Comparison of ENCODE assay signal across 1 cellular context in the genomic region with DNA sequence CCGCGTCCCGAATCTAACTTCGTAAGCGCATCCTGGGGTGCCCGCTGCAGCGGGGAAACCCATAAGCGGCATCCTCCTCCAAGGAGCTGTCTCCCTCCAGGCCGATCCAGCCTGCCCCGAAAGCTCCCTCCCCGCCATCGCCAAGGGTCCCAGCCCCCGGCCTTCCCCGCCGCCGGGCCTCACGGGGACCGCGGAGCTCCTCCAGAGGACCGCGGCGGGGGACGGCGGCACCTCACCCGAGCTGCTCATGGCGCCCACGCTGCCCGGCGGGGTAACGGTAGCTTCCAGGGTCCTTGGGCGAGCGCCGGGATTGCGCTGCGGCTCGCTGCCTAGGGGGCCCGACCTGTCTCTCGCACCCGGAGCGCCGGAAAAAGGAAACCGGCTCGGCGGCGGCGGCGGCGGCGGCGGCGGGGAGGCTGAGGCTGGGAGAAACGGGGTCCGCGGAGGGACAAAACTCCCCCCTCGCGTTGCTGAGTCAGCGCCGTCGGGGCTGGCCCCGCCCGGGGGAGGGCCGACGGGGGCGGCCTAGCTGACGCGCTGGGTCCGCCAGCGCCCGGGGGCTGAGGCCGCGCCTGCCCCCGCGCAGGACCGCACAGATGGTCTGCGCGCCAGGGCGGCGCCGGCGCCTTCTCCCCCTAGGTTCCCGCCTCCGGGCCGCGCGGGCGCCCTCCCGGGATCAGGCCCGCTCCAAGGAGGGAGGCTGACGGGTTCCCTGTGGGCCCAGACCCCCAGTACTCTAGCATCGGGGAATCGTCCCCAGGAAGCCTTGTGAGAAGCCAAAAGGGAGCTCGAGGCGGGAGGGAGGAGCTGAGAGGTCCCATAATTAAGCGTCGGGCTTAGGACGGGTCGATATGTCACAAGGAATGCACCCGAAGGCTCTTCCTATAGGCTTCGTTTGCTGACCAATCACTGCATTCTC.
TF ChIP-seq lines count a peak whose summit lies in the region.

A gene with protein sequence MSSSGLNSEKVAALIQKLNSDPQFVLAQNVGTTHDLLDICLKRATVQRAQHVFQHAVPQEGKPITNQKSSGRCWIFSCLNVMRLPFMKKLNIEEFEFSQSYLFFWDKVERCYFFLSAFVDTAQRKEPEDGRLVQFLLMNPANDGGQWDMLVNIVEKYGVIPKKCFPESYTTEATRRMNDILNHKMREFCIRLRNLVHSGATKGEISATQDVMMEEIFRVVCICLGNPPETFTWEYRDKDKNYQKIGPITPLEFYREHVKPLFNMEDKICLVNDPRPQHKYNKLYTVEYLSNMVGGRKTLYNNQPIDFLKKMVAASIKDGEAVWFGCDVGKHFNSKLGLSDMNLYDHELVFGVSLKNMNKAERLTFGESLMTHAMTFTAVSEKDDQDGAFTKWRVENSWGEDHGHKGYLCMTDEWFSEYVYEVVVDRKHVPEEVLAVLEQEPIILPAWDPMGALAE (minus strand): TSS at position 374 of the 919 bp plus-strand sequence. CDS start 125 bp downstream, at position 249.

TF ChIP-seq in K562, 482 proteins besides CTCF, POLR2A, EP300 and RAD21 (continued from another document and continues in another):
- TF ChIP-seq, protein P1, sequence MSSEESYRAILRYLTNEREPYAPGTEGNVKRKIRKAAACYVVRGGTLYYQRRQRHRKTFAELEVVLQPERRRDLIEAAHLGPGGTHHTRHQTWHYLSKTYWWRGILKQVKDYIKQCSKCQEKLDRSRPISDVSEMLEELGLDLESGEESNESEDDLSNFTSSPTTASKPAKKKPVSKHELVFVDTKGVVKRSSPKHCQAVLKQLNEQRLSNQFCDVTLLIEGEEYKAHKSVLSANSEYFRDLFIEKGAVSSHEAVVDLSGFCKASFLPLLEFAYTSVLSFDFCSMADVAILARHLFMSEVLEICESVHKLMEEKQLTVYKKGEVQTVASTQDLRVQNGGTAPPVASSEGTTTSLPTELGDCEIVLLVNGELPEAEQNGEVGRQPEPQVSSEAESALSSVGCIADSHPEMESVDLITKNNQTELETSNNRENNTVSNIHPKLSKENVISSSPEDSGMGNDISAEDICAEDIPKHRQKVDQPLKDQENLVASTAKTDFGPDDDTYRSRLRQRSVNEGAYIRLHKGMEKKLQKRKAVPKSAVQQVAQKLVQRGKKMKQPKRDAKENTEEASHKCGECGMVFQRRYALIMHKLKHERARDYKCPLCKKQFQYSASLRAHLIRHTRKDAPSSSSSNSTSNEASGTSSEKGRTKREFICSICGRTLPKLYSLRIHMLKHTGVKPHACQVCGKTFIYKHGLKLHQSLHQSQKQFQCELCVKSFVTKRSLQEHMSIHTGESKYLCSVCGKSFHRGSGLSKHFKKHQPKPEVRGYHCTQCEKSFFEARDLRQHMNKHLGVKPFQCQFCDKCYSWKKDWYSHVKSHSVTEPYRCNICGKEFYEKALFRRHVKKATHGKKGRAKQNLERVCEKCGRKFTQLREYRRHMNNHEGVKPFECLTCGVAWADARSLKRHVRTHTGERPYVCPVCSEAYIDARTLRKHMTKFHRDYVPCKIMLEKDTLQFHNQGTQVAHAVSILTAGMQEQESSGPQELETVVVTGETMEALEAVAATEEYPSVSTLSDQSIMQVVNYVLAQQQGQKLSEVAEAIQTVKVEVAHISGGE (CRISPR knock-in tag; IDR thresholded peaks at IDR 0.05), result peak in 1 of 3 experiments; percentile 50; a peak in 1 of 6 replicates
- TF ChIP-seq, protein P2, sequence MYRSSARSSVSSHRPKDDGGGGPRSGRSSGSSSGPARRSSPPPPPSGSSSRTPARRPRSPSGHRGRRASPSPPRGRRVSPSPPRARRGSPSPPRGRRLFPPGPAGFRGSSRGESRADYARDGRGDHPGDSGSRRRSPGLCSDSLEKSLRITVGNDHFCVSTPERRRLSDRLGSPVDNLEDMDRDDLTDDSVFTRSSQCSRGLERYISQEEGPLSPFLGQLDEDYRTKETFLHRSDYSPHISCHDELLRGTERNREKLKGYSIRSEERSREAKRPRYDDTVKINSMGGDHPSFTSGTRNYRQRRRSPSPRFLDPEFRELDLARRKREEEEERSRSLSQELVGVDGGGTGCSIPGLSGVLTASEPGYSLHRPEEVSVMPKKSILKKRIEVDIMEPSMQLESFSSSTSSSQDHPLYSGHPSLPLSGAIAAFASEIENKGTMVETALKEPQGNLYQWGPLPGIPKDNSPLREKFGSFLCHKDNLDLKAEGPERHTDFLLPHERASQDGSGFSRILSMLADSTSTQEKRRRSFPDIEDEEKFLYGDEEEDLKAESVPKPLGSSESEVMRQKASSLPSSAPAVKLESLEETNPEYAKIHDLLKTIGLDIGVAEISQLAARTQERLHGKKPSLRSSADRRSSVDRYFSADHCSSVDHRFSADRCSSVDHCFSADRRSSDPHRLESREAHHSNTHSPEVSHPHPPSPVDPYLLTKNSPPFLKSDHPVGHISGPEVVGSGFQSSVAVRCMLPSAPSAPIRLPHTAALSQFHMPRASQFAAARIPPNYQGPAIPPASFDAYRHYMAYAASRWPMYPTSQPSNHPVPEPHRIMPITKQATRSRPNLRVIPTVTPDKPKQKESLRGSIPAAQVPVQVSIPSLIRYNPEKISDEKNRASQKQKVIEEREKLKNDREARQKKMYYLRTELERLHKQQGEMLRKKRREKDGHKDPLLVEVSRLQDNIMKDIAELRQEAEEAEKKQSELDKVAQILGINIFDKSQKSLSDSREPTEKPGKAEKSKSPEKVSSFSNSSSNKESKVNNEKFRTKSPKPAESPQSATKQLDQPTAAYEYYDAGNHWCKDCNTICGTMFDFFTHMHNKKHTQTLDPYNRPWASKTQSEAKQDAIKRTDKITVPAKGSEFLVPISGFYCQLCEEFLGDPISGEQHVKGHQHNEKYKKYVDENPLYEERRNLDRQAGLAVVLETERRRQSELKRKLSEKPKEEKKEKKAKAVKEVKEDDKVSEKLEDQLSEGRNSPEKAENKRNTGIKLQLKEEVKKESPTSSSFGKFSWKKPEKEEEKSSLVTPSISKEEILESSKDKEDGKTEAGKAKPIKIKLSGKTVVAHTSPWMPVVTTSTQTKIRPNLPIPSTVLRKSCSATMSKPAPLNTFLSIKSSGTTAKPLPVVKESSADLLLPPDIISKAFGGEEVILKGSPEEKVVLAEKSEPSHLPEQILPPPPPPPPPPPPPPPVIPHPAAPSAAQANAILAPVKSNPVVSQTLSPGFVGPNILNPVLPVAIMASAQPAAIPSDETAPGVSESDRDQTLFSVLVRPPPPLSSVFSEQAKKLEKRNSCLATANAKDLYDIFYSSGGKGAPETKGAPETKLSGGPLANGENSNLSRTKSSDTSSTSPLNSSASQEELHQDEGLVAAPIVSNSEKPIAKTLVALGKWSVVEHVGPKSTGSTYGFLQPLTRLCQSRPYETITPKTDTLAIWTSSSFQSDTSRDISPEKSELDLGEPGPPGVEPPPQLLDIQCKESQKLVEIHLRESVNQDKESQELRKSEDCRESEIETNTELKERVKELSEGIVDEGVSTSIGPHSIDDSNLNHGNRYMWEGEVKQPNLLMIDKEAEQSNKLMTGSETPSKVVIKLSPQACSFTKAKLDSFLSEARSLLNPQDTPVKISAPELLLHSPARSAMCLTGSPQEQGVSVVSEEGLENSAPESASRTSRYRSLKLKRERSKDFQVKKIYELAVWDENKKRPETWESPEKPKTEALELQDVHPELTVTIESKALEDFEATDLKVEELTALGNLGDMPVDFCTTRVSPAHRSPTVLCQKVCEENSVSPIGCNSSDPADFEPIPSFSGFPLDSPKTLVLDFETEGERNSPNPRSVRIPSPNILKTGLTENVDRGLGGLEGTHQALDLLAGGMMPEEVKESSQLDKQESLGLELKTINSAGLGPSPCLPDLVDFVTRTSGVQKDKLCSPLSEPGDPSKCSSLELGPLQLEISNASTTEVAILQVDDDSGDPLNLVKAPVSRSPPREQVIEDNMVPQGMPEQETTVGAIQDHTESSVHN (IDR thresholded peaks at IDR 0.05; ENCODE audit: borderline replicate concordance in 1 of 2, low read depth in 1 of 2), result no peak
- TF ChIP-seq SIX5 (IDR thresholded peaks at IDR 0.05; ENCODE audit: borderline replicate concordance in 1 of 2, insufficient read depth in 1 of 2, low read depth in 1 of 2, low read length in 2 of 2), result no peak
- TF ChIP-seq TAF1 (IDR thresholded peaks at IDR 0.05; ENCODE audit: control insufficient read depth, extremely low read depth, insufficient read depth, low read length, severe bottlenecking), result peak; percentile 25
- TF ChIP-seq E2F3 (CRISPR knock-in tag; IDR thresholded peaks at IDR 0.05), result peak; percentile 67; the same call in 1 of the 2 replicates
- no peak for TF ChIP-seq GABPB1 (CRISPR knock-in tag; IDR thresholded peaks at IDR 0.05)
- TF ChIP-seq CHD2 (IDR thresholded peaks at IDR 0.05; ENCODE audit: low read depth, low read length), result no peak
- peak; percentile 28; the same call in 1 of the 2 replicates for TF ChIP-seq MBD2 (IDR thresholded peaks at IDR 0.05; ENCODE audit: borderline replicate concordance, low read depth)
- TF ChIP-seq NFXL1 (CRISPR knock-in tag; IDR thresholded peaks at IDR 0.05), result no peak
- TF ChIP-seq, protein P3, sequence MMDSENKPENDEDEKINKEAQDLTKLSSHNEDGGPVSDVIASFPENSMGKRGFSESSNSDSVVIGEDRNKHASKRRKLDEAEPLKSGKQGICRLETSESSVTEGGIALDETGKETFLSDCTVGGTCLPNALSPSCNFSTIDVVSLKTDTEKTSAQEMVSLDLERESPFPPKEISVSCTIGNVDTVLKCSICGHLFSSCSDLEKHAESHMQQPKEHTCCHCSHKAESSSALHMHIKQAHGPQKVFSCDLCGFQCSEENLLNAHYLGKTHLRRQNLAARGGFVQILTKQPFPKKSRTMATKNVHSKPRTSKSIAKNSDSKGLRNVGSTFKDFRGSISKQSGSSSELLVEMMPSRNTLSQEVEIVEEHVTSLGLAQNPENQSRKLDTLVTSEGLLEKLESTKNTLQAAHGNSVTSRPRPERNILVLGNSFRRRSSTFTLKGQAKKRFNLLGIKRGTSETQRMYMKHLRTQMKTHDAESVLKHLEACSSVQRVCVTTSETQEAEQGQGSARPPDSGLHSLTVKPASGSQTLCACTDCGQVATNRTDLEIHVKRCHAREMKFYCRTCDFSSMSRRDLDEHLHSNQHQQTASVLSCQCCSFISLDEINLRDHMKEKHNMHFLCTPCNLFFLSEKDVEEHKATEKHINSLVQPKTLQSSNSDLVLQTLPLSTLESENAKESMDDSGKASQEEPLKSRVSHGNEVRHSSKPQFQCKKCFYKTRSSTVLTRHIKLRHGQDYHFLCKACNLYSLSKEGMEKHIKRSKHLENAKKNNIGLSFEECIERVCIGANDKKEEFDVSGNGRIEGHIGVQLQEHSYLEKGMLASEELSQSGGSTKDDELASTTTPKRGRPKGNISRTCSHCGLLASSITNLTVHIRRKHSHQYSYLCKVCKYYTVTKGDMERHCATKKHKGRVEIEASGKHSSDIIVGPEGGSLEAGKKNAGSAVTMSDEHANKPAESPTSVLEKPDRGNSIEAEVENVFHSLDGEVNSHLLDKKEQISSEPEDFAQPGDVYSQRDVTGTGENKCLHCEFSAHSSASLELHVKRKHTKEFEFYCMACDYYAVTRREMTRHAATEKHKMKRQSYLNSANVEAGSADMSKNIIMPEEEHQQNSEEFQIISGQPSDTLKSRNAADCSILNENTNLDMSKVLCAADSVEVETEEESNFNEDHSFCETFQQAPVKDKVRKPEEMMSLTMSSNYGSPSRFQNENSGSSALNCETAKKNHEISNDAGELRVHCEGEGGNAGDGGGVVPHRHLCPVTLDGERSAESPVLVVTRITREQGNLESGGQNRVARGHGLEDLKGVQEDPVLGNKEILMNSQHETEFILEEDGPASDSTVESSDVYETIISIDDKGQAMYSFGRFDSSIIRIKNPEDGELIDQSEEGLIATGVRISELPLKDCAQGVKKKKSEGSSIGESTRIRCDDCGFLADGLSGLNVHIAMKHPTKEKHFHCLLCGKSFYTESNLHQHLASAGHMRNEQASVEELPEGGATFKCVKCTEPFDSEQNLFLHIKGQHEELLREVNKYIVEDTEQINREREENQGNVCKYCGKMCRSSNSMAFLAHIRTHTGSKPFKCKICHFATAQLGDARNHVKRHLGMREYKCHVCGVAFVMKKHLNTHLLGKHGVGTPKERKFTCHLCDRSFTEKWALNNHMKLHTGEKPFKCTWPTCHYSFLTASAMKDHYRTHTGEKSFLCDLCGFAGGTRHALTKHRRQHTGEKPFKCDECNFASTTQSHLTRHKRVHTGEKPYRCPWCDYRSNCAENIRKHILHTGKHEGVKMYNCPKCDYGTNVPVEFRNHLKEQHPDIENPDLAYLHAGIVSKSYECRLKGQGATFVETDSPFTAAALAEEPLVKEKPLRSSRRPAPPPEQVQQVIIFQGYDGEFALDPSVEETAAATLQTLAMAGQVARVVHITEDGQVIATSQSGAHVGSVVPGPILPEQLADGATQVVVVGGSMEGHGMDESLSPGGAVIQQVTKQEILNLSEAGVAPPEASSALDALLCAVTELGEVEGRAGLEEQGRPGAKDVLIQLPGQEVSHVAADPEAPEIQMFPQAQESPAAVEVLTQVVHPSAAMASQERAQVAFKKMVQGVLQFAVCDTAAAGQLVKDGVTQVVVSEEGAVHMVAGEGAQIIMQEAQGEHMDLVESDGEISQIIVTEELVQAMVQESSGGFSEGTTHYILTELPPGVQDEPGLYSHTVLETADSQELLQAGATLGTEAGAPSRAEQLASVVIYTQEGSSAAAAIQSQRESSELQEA (IDR thresholded peaks at IDR 0.05; ENCODE audit: low read depth), result peak; percentile 92
- TF ChIP-seq, protein P4, sequence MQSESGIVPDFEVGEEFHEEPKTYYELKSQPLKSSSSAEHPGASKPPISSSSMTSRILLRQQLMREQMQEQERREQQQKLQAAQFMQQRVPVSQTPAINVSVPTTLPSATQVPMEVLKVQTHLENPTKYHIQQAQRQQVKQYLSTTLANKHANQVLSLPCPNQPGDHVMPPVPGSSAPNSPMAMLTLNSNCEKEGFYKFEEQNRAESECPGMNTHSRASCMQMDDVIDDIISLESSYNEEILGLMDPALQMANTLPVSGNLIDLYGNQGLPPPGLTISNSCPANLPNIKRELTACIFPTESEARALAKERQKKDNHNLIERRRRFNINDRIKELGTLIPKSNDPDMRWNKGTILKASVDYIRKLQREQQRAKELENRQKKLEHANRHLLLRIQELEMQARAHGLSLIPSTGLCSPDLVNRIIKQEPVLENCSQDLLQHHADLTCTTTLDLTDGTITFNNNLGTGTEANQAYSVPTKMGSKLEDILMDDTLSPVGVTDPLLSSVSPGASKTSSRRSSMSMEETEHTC (IDR thresholded peaks at IDR 0.05), result no peak
- TF ChIP-seq TRIM24 (IDR thresholded peaks at IDR 0.05), result no peak
- peak; percentile 89 for TF ChIP-seq NFE2 (IDR thresholded peaks at IDR 0.05; ENCODE audit: low read depth)
- TF ChIP-seq CREB1 (IDR thresholded peaks at IDR 0.05), result peak; percentile 77
- no peak for TF ChIP-seq CREB1 (CRISPR knock-in tag; IDR thresholded peaks at IDR 0.05)
- TF ChIP-seq SP2 (IDR thresholded peaks at IDR 0.05; ENCODE audit: extremely low read depth, low read depth, low read length, poor library complexity, severe bottlenecking), result no peak
- TF ChIP-seq, protein P5, sequence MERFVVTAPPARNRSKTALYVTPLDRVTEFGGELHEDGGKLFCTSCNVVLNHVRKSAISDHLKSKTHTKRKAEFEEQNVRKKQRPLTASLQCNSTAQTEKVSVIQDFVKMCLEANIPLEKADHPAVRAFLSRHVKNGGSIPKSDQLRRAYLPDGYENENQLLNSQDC (CRISPR knock-in tag; IDR thresholded peaks at IDR 0.05), result peak; percentile 92; the same call in 1 of the 2 replicates
- TF ChIP-seq NEUROD1 (IDR thresholded peaks at IDR 0.05; ENCODE audit: borderline replicate concordance, low read depth, low read length, partially characterized antibody), result no peak
- TF ChIP-seq NCOR1 (IDR thresholded peaks at IDR 0.05), result peak; percentile 27; the same call in 1 of the 2 replicates
- peak; percentile 89 for TF ChIP-seq BACH1 (tag; IDR thresholded peaks at IDR 0.05)
- TF ChIP-seq, protein P6, sequence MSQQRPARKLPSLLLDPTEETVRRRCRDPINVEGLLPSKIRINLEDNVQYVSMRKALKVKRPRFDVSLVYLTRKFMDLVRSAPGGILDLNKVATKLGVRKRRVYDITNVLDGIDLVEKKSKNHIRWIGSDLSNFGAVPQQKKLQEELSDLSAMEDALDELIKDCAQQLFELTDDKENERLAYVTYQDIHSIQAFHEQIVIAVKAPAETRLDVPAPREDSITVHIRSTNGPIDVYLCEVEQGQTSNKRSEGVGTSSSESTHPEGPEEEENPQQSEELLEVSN (IDR thresholded peaks at IDR 0.05; ENCODE audit: borderline replicate concordance in 1 of 2, extremely low read depth in 1 of 2, insufficient read depth in 1 of 2, insufficient read length in 1 of 2, low read depth in 1 of 2, low read length in 1 of 2, poor library complexity in 1 of 2, severe bottlenecking in 1 of 2), result peak; percentile 66 to 91
- TF ChIP-seq EGR1 (conservative IDR thresholded peaks at IDR 0.05), result peak; percentile 58
